In the genomic region with DNA sequence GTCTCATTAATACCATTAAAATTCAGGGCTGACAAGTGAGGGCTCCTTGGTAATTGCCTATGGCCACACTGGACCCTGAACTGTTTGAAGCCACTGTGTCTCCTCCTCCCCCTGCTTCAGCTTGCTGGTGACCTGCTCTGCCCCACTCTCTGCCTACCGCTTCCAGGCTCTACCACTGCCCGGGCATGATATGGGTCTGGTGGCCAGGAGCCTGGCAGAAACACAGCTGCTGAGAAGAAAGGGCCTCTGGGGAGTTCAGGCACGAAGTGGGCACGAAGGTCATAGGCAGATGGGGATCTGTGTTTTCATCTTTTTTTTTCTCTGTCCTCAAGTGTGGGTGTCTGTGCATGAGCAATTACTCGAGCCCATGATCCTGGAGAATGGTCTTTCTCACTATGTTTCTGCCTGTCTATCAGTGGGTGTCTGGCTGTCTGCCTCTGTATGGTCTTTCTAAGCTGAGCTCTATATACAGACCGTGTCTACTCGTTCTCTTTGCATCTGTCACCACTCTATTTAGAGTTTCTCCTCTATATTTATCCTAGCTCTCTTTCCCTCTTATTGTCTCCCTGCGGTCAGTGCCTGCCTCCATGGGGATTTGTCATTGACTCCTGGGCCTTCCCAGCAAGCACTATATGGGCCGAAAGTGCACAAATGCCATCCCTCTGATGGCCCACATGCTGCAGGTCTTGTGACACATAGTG, we compare ENCODE assay signal across 22 cellular contexts.
"Had no signal": no experiment of that assay in that cellular context is flagged by ENCODE, and none has a peak within 500 bp of the region (broad histone marks: within the 10 kb centered on the region; RNA-seq: fewer than 3 reads in every experiment).

No MANE protein-coding gene starts in this region.

- H3K4me3 ChIP-seq: mucosa of descending colon, neural progenitor cell, thyroid gland had no signal

- H3K27me3 Mint-ChIP-seq: activated CD8-positive, alpha-beta memory T cell treated with anti-CD3 and anti-CD28 coated beads, Interleukin-2, amount 10 ng/mL, durations not matched to agents 7 days and 5 days had no signal

- H3K27ac ChIP-seq: neural progenitor cell, thyroid gland had no signal

- H3K27ac Mint-ChIP-seq: activated CD4-positive, alpha-beta T cell treated with anti-CD3 and anti-CD28 coated beads, Interleukin-2, amount 10 ng/mL, durations not matched to agents 7 days and 5 days; activated CD8-positive, alpha-beta memory T cell treated with anti-CD3 and anti-CD28 coated beads, Interleukin-2, amount 10 ng/mL, durations not matched to agents 7 days and 5 days; activated CD8-positive, alpha-beta T cell treated with anti-CD3 and anti-CD28 coated beads for 36 hours; activated naive CD8-positive, alpha-beta T cell treated with anti-CD3 and anti-CD28 coated beads, Interleukin-2, amount 50 U/mL, for 24 hours; dendritic cell treated with granulocyte-macrophage colony-stimulating factor and Interleukin-4, amounts not matched to agents 40 ng/mL and 50 ng/mL, for 4 days; neural progenitor cell had no signal

- H3K9me3 Mint-ChIP-seq: activated CD4-positive, alpha-beta T cell treated with anti-CD3 and anti-CD28 coated beads, Interleukin-2, amount 10 ng/mL, durations not matched to agents 7 days and 5 days; activated CD8-positive, alpha-beta T cell treated with anti-CD3 and anti-CD28 coated beads for 36 hours; activated naive CD8-positive, alpha-beta T cell treated with anti-CD3 and anti-CD28 coated beads, Interleukin-2, amount 50 U/mL, for 24 hours; dendritic cell treated with granulocyte-macrophage colony-stimulating factor and Interleukin-4, amounts not matched to agents 40 ng/mL and 50 ng/mL, for 4 days; neural progenitor cell had no signal

- H3K4me1 Mint-ChIP-seq: activated CD4-positive, alpha-beta T cell treated with anti-CD3 and anti-CD28 coated beads, Interleukin-2, amount 10 ng/mL, durations not matched to agents 7 days and 5 days; activated CD8-positive, alpha-beta memory T cell treated with anti-CD3 and anti-CD28 coated beads, Interleukin-2, amount 10 ng/mL, durations not matched to agents 7 days and 5 days; activated naive CD8-positive, alpha-beta T cell treated with anti-CD3 and anti-CD28 coated beads, Interleukin-2, amount 50 U/mL, for 24 hours; naive thymus-derived CD4-positive, alpha-beta T cell; neural progenitor cell had no signal

- H3K36me3 Mint-ChIP-seq: activated CD8-positive, alpha-beta memory T cell treated with anti-CD3 and anti-CD28 coated beads, Interleukin-2, amount 10 ng/mL, durations not matched to agents 7 days and 5 days; naive thymus-derived CD4-positive, alpha-beta T cell; neural progenitor cell had no signal

- H3K36me3 ChIP-seq: neural progenitor cell, thyroid gland had no signal

- ATAC-seq: activated CD8-positive, alpha-beta memory T cell treated with anti-CD3 and anti-CD28 coated beads, Interleukin-2, amount 10 ng/mL, durations not matched to agents 7 days and 5 days; activated CD8-positive, alpha-beta T cell treated with anti-CD3 and anti-CD28 coated beads for 36 hours; activated naive CD8-positive, alpha-beta T cell treated with anti-CD3 and anti-CD28 coated beads, Interleukin-2, amount 50 U/mL, for 24 hours; mucosa of descending colon; naive thymus-derived CD4-positive, alpha-beta T cell; stimulated activated naive CD8-positive, alpha-beta T cell treated with anti-CD3 and anti-CD28 coated beads, Interleukin-15, Interleukin-2, amounts not matched to agents 100 U/mL and 50 U/mL, for 24 hours had no signal

- H3K4me3 Mint-ChIP-seq: activated CD4-positive, alpha-beta T cell treated with anti-CD3 and anti-CD28 coated beads, Interleukin-2, amount 10 ng/mL, durations not matched to agents 7 days and 5 days; activated CD8-positive, alpha-beta memory T cell treated with anti-CD3 and anti-CD28 coated beads, Interleukin-2, amount 10 ng/mL, durations not matched to agents 7 days and 5 days; activated CD8-positive, alpha-beta T cell treated with anti-CD3 and anti-CD28 coated beads for 36 hours; activated naive CD8-positive, alpha-beta T cell treated with anti-CD3 and anti-CD28 coated beads, Interleukin-2, amount 50 U/mL, for 24 hours; dendritic cell treated with granulocyte-macrophage colony-stimulating factor and Interleukin-4, amounts not matched to agents 40 ng/mL and 50 ng/mL, for 4 days; naive thymus-derived CD4-positive, alpha-beta T cell; neural progenitor cell had no signal

- DNase-seq: activated CD4-positive, alpha-beta T cell treated with anti-CD3 and anti-CD28 coated beads, Interleukin-2, amount 10 ng/mL, durations not matched to agents 7 days and 5 days; activated CD8-positive, alpha-beta memory T cell treated with anti-CD3 and anti-CD28 coated beads, Interleukin-2, amount 10 ng/mL, durations not matched to agents 7 days and 5 days; activated CD8-positive, alpha-beta T cell treated with anti-CD3 and anti-CD28 coated beads for 36 hours; activated effector memory CD4-positive, alpha-beta T cell treated with anti-CD3 and anti-CD28 coated beads, Interleukin-2, amount 50 U/mL, for 16 hours; activated naive CD4-positive, alpha-beta T cell treated with anti-CD3 and anti-CD28 coated beads, Interleukin-2, amount 50 U/mL, for 16 hours; activated naive CD8-positive, alpha-beta T cell treated with anti-CD3 and anti-CD28 coated beads, Interleukin-2, amount 50 U/mL, for 24 hours; activated T-cell treated with anti-CD3 and anti-CD28 coated beads for 4 hours; caudate nucleus; effector CD8-positive, alpha-beta T cell; foreskin melanocyte; glutamatergic neuron; hypothalamus; mesendoderm; mucosa of descending colon; naive thymus-derived CD4-positive, alpha-beta T cell; stimulated activated CD4-positive, alpha-beta T cell treated with anti-CD3 and anti-CD28 coated beads, Interleukin-12 subunit alpha, Interleukin-12 subunit beta, amount 100 ng/mL, for 4 hours; stimulated activated CD4-positive, alpha-beta T cell treated with anti-CD3 and anti-CD28 coated beads, Interleukin-4, amount 100 ng/mL, for 4 hours; stimulated activated naive CD8-positive, alpha-beta T cell treated with anti-CD3 and anti-CD28 coated beads, Interleukin-15, Interleukin-2, amounts not matched to agents 100 U/mL and 50 U/mL, for 24 hours; substantia nigra had no signal

- H3K27me3 ChIP-seq: thyroid gland had no signal

- H3K4me1 ChIP-seq: neural progenitor cell, thyroid gland had no signal

- H3K9me3 ChIP-seq: mucosa of descending colon, thyroid gland had no signal
